In the genomic region with DNA sequence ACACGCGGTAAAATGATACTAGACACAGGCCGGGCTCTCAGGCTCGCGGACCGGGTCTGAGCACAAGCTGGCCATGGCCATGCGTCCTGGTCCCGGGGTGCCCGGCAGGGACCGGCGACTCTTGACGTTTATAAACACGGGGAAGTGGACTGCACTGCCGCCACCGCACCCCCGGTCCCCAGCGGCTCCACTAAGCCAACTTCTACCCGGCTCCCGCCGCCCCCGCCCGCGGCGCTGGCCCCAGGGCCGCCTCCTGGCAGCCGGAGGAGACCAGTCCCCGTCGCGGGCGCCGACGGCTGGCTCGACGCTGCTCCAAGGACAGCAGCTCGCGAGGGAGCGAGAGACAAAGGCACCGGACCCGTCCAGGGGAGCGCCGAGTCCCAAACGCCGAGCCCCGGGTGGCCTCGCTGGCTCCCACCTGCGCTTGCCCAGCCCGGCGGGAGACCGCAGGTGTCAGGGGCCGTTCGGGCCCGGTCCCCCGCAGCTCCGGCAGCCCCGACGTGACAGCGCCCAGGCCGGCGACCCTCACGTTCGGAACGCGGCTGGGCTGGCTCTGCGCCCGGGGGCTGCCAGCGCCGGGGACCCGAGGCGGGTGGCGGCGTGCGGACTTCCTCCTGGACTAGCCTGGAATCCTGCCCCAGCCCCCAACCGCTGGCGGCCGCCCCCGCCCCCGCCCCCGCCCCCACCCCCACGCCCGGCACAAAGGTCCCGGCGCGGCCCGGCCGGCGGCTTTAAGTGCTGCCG, we compare ENCODE assay signal across 7 cellular contexts. TPM values are rescaled to one million over a fixed set of nuclear protein-coding genes. Genes with fewer than 3 reads are reported as not detected.
DNase-seq lines count a peak whose midpoint lies in the region; ATAC-seq and TF ChIP-seq lines count a peak whose summit lies in the region.

No MANE protein-coding gene starts in this region.

- peaks cover 49% of the 10 kb centered on the region for H4K20me1 ChIP-seq in PC-3 (ENCODE audit: low read length)

- CTCF ChIA-PET in PC-3 (lab: Charles Lee) = no interaction called here

- no peaks in the 10 kb centered on the region for H3K9me2 ChIP-seq in PC-3 (replicated peaks; ENCODE audit: low read length)

- H3K36me3 ChIP-seq in PC-3 (ENCODE audit: low read depth, low read length) (peaks cover 36% of the 10 kb centered on the region), adipocyte (ENCODE audit: control insufficient read depth, insufficient read depth, low read length, severe bottlenecking) (peaks cover 3% of the 10 kb centered on the region), psoas muscle (ENCODE audit: insufficient read depth in 1 of 2, low read depth in 1 of 2) (peaks cover 0 to 3% of the 10 kb centered on the region in 2 donors)

- POLR2A ChIA-PET in PC-3 (lab: Charles Lee; ENCODE audit: unreplicated experiment) = interaction anchor here (0.7 to 3.1 kb wide), 3 partner anchors 24 to 1010 kb away, joined by 3 to 33 read pairs (median 4); no protein-coding TSS in a partner anchor

- H2AFZ ChIP-seq in PC-3 (ENCODE audit: low read length) = no peak overlapping the region

- H3K4me2 ChIP-seq in PC-3 (ENCODE audit: low read length) = peak overlapping the region; percentile 83

- intact Hi-C loops in PC-3 (cut with micrococcal nuclease) (loop anchor here (1.0 to 5.0 kb wide), 4 partner anchors 23 to 199 kb away; no protein-coding TSS in a partner anchor), right cardiac atrium (cut with DNase I) (loop anchor here in 1 of 4 donors (2.0 kb wide), 1 partner anchor 23 kb away; no protein-coding TSS in a partner anchor), psoas muscle (cut with DNase I) (loop anchor here (2.0 to 5.0 kb wide), 3 partner anchors 19 to 50 kb away; no protein-coding TSS in a partner anchor)

- H3K9me3 ChIP-seq in PC-3 (ENCODE audit: low read length) = no peaks in the 10 kb centered on the region
- H3K9me3 ChIP-seq in adipocyte (ENCODE audit: control insufficient read depth, low read length) = no peaks in the 10 kb centered on the region
- no peaks in the 10 kb centered on the region for H3K9me3 ChIP-seq in right cardiac atrium (ENCODE audit: control insufficient read depth, low read length)
- H3K9me3 ChIP-seq in psoas muscle = no peaks in the 10 kb centered on the region

- ATAC-seq in GM18511 (IDR thresholded peaks at IDR 0.05; ENCODE audit: unreplicated experiment) = peak; percentile 43
- peak; percentile 26 for ATAC-seq in HG02763 (IDR thresholded peaks at IDR 0.05; ENCODE audit: unreplicated experiment)
- peak; percentile 14 for ATAC-seq in PC-3
- ATAC-seq in right cardiac atrium = peak; percentile 48 to 51
- ATAC-seq in psoas muscle = peak; percentile 31 to 43 (median 37)

- H3K79me2 ChIP-seq in PC-3 (ENCODE audit: low read length) = peaks cover 82% of the 10 kb centered on the region

- H3F3A ChIP-seq in PC-3 (ENCODE audit: low read length, unreplicated experiment) = peaks cover 15% of the 10 kb centered on the region

- under 1% methylated on average over 87 of the region's 87 CpGs for WGBS in right cardiac atrium
- 0% methylated on average over 43 to 87 of the region's 87 CpGs for whole genome bisulfite sequencing in psoas muscle, 3 donors

- peak overlapping the region; percentile 75 for H3K4me3 ChIP-seq in PC-3 (ENCODE audit: low read length)
- peak overlapping the region; percentile 93 for H3K4me3 ChIP-seq in adipocyte (ENCODE audit: low read length)
- H3K4me3 ChIP-seq in right cardiac atrium (ENCODE audit: low read length) = peak overlapping the region; percentile 88
- peak overlapping the region; percentile 95 for H3K4me3 ChIP-seq in psoas muscle

- peaks cover 68% of the 10 kb centered on the region for H3K4me1 ChIP-seq in PC-3 (ENCODE audit: insufficient read depth, low read length)
- H3K4me1 ChIP-seq in adipocyte (ENCODE audit: control insufficient read depth, insufficient read depth, low read length) = peaks cover 51% of the 10 kb centered on the region
- peaks cover 4% of the 10 kb centered on the region for H3K4me1 ChIP-seq in right cardiac atrium (ENCODE audit: control insufficient read depth, insufficient read depth, low read length)
- peaks cover 69% of the 10 kb centered on the region for H3K4me1 ChIP-seq in psoas muscle

- H3K27ac ChIP-seq in PC-3 (ENCODE audit: low read length) (peak overlapping the region; percentile 63), right cardiac atrium (ENCODE audit: low read length) (peak overlapping the region; percentile 94), psoas muscle (peak overlapping the region; percentile 98)

- TF ChIP-seq CTCF in PC-3 (conservative IDR thresholded peaks at IDR 0.05; ENCODE audit: low read depth, low read length) (no peak), psoas muscle (IDR thresholded peaks at IDR 0.05) (no peak)

- BruUV-seq in PC-3 (replicated peaks; lab: Mats Ljungman, UMichigan) = no TSS peak

- peak; percentile 48 for DNase-seq in PC-3
- DNase-seq in adipocyte (ENCODE audit: low read depth) = peak; percentile 69
- DNase-seq in right cardiac atrium = peak; percentile 69 to 87 (median 86)
- peak; percentile 68 to 82 for DNase-seq in psoas muscle
- no peak for DNase-seq in DMS153 (lab: John Stamatoyannopoulos, UW)

- H3K9ac ChIP-seq in PC-3 (ENCODE audit: low read length) (peak overlapping the region; percentile 92), adipocyte (ENCODE audit: low read length) (peak overlapping the region; percentile 100)

- H3K27me3 ChIP-seq in PC-3 (ENCODE audit: low read length) (no peaks in the 10 kb centered on the region), adipocyte (replicated peaks; ENCODE audit: control insufficient read depth, insufficient read depth, low read length) (no peaks in the 10 kb centered on the region), right cardiac atrium (ENCODE audit: control insufficient read depth, insufficient read depth) (no peaks in the 10 kb centered on the region), psoas muscle (ENCODE audit: insufficient read depth in 3 of 3, low read length in 2 of 3) (no peaks in the 10 kb centered on the region)

RNA-seq across cellular contexts. Expression of a gene that starts 0.5 kb away (rescaled TPM):
- total RNA-seq in PC-3 (2014; rRNA removed) (956 and 1,010 TPM in 2 replicates), right cardiac atrium (100 to 1,000 TPM; 453 to 583 (median 494) TPM), psoas muscle (100 to 1,000 TPM; 222 to 485 (median 241) TPM)
- polyA plus RNA-seq in right cardiac atrium (259 TPM), psoas muscle (100 to 1,000 TPM; 215 to 569 (median 259) TPM)
